8 cellular contexts compared by ENCODE assay signal in genomic region chr5:180810210-180811011, GRCh38. TPM values are rescaled to one million over a fixed set of nuclear protein-coding genes. Genes with fewer than 3 reads are reported as not detected.
DNase-seq lines count a peak whose midpoint lies in the region; ATAC-seq and TF ChIP-seq lines count a peak whose summit lies in the region.

No MANE protein-coding gene starts in this region.

- peak overlapping the region; percentile 88 for H3K4me3 Mint-ChIP-seq in activated naive CD8-positive, alpha-beta T cell treated with anti-CD3 and anti-CD28 coated beads, Interleukin-2, amount 10 ng/mL, durations not matched to agents 7 days and 5 days

- DNase-seq in GM12864 (ENCODE audit: low read depth) (peak; percentile 85), NCI-H1092 (lab: John Stamatoyannopoulos, UW) (peak; percentile 85), Right ventricle myocardium inferior (ENCODE audit: missing footprints) (peak; percentile 98), tibial artery (peak; percentile 95 to 98)
- peak; percentile 96 for DNase-seq in activated naive CD8-positive, alpha-beta T cell treated with anti-CD3 and anti-CD28 coated beads, Interleukin-2, amount 10 ng/mL, durations not matched to agents 7 days and 5 days

- ATAC-seq in HG02623 (IDR thresholded peaks at IDR 0.05; ENCODE audit: unreplicated experiment) (peak; percentile 55), SK-N-SH treated with all-trans-retinoic acid at 6 μM for 48 hours (peak; percentile 90), Right ventricle myocardium inferior (peak; percentile 96)
- ATAC-seq in activated naive CD8-positive, alpha-beta T cell treated with anti-CD3 and anti-CD28 coated beads, Interleukin-2, amount 10 ng/mL, durations not matched to agents 7 days and 5 days (ENCODE audit: low read depth), result peak; percentile 74

- peaks cover 24% of the 10 kb centered on the region for H3K36me3 Mint-ChIP-seq in activated naive CD8-positive, alpha-beta T cell treated with anti-CD3 and anti-CD28 coated beads, Interleukin-2, amount 10 ng/mL, durations not matched to agents 7 days and 5 days

- H3K4me2 ChIP-seq in parathyroid adenoma (ENCODE audit: low read length), result peak overlapping the region; percentile 71

- H3K27ac Mint-ChIP-seq in activated naive CD8-positive, alpha-beta T cell treated with anti-CD3 and anti-CD28 coated beads, Interleukin-2, amount 10 ng/mL, durations not matched to agents 7 days and 5 days, result peak overlapping the region; percentile 100

- peaks cover 22% of the 10 kb centered on the region for H3K4me1 ChIP-seq in parathyroid adenoma
- peaks cover 0 to 48% (median 38%) of the 10 kb centered on the region in 4 donors for H3K4me1 ChIP-seq in tibial artery

- H3K4me3 ChIP-seq in GM12864 (ENCODE audit: low read depth, low read length) (peak overlapping the region; percentile 65), parathyroid adenoma (ENCODE audit: low read depth, low read length) (peak overlapping the region; percentile 89), tibial artery (peak overlapping the region; percentile 59 to 85)

- POLR2A ChIA-PET in activated naive CD8-positive, alpha-beta T cell treated with anti-CD3 and anti-CD28 coated beads, Interleukin-2, amount 10 ng/mL, durations not matched to agents 7 days and 5 days (lab: Charles Lee), result interaction anchor here (0.7 to 5.9 kb wide), 12 partner anchors 9 to 451 kb away, joined by 3 to 110 read pairs (median 4); partner anchors contain the start of gene ZFP62

- H3K4me1 Mint-ChIP-seq in activated naive CD8-positive, alpha-beta T cell treated with anti-CD3 and anti-CD28 coated beads, Interleukin-2, amount 10 ng/mL, durations not matched to agents 7 days and 5 days, result peaks cover 57% of the 10 kb centered on the region

- TF ChIP-seq CTCF in GM12864 (IDR thresholded peaks at IDR 0.05; ENCODE audit: low read depth, low read length, missing control alignments) (no peak), parathyroid adenoma (IDR thresholded peaks at IDR 0.05) (no peak), tibial artery (IDR thresholded peaks at IDR 0.05) (no peak)

- peak overlapping the region; percentile 79 for H3K9ac ChIP-seq in parathyroid adenoma

- H2AFZ ChIP-seq in parathyroid adenoma, result peak overlapping the region; percentile 97

- no peaks in the 10 kb centered on the region for H3K27me3 ChIP-seq in parathyroid adenoma (ENCODE audit: control insufficient read depth, insufficient read depth, low read length)
- H3K27me3 ChIP-seq in tibial artery, result no peaks in the 10 kb centered on the region

- H3K36me3 ChIP-seq in parathyroid adenoma (ENCODE audit: control insufficient read depth, insufficient read depth, low read length) (no peaks in the 10 kb centered on the region), tibial artery (no peaks in the 10 kb centered on the region)

- H3K9me3 ChIP-seq in parathyroid adenoma (ENCODE audit: control insufficient read depth, low read length) (no peaks in the 10 kb centered on the region), tibial artery (no peaks in the 10 kb centered on the region)

- H3K79me2 ChIP-seq in parathyroid adenoma, result peaks cover 9% of the 10 kb centered on the region

- peak overlapping the region; percentile 98 for H3K27ac ChIP-seq in parathyroid adenoma
- H3K27ac ChIP-seq in tibial artery, result peak overlapping the region; percentile 92 to 96

- H3K9me3 Mint-ChIP-seq in activated naive CD8-positive, alpha-beta T cell treated with anti-CD3 and anti-CD28 coated beads, Interleukin-2, amount 10 ng/mL, durations not matched to agents 7 days and 5 days, result no peaks in the 10 kb centered on the region

- no peaks in the 10 kb centered on the region for H3K27me3 Mint-ChIP-seq in activated naive CD8-positive, alpha-beta T cell treated with anti-CD3 and anti-CD28 coated beads, Interleukin-2, amount 10 ng/mL, durations not matched to agents 7 days and 5 days

- intact Hi-C loops in Right ventricle myocardium inferior (cut with DNase I), result loop anchor here (2.0 to 5.0 kb wide), 2 partner anchors 20 to 47 kb away; no protein-coding TSS in a partner anchor
- intact Hi-C loops in tibial artery (cut with DNase I; ENCODE audit: low total_unique reads), result loop anchor here (5.0 kb wide), 1 partner anchor 437 kb away; no protein-coding TSS in a partner anchor

TF ChIP-seq in SK-N-SH treated with all-trans-retinoic acid at 6 μM for 48 hours, 23 proteins besides CTCF, POLR2A, EP300 and RAD21 (continues in another document):
- TF ChIP-seq BACH2 (CRISPR knock-in tag; IDR thresholded peaks at IDR 0.05; ENCODE audit: borderline replicate concordance), result no peak
- no peak for TF ChIP-seq ZNF70 (CRISPR knock-in tag; IDR thresholded peaks at IDR 0.05)
- no peak for TF ChIP-seq ZFP3 (CRISPR knock-in tag; IDR thresholded peaks at IDR 0.05)
- TF ChIP-seq SNAI2 (CRISPR knock-in tag; IDR thresholded peaks at IDR 0.05), result peak; percentile 68; the same call in 1 of the 2 replicates
- TF ChIP-seq ZNF565 (CRISPR knock-in tag; conservative IDR thresholded peaks at IDR 0.05; ENCODE audit: low read depth), result no peak
- TF ChIP-seq, protein P1, sequence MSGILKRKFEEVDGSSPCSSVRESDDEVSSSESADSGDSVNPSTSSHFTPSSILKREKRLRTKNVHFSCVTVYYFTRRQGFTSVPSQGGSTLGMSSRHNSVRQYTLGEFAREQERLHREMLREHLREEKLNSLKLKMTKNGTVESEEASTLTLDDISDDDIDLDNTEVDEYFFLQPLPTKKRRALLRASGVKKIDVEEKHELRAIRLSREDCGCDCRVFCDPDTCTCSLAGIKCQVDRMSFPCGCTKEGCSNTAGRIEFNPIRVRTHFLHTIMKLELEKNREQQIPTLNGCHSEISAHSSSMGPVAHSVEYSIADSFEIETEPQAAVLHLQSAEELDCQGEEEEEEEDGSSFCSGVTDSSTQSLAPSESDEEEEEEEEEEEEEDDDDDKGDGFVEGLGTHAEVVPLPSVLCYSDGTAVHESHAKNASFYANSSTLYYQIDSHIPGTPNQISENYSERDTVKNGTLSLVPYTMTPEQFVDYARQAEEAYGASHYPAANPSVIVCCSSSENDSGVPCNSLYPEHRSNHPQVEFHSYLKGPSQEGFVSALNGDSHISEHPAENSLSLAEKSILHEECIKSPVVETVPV (CRISPR knock-in tag; IDR thresholded peaks at IDR 0.05), result no peak
- no peak for TF ChIP-seq ISL1 (CRISPR knock-in tag; IDR thresholded peaks at IDR 0.05)
- no peak for TF ChIP-seq OSR1 (CRISPR knock-in tag; IDR thresholded peaks at IDR 0.05)
- TF ChIP-seq, protein P2, sequence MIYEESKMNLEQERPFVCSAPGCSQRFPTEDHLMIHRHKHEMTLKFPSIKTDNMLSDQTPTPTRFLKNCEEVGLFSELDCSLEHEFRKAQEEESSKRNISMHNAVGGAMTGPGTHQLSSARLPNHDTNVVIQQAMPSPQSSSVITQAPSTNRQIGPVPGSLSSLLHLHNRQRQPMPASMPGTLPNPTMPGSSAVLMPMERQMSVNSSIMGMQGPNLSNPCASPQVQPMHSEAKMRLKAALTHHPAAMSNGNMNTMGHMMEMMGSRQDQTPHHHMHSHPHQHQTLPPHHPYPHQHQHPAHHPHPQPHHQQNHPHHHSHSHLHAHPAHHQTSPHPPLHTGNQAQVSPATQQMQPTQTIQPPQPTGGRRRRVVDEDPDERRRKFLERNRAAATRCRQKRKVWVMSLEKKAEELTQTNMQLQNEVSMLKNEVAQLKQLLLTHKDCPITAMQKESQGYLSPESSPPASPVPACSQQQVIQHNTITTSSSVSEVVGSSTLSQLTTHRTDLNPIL (CRISPR knock-in tag; IDR thresholded peaks at IDR 0.05; ENCODE audit: low read depth), result no peak
- peak; percentile 49; the same call in 1 of the 2 replicates for TF ChIP-seq ESRRG (CRISPR knock-in tag; IDR thresholded peaks at IDR 0.05)
- TF ChIP-seq, protein P3, sequence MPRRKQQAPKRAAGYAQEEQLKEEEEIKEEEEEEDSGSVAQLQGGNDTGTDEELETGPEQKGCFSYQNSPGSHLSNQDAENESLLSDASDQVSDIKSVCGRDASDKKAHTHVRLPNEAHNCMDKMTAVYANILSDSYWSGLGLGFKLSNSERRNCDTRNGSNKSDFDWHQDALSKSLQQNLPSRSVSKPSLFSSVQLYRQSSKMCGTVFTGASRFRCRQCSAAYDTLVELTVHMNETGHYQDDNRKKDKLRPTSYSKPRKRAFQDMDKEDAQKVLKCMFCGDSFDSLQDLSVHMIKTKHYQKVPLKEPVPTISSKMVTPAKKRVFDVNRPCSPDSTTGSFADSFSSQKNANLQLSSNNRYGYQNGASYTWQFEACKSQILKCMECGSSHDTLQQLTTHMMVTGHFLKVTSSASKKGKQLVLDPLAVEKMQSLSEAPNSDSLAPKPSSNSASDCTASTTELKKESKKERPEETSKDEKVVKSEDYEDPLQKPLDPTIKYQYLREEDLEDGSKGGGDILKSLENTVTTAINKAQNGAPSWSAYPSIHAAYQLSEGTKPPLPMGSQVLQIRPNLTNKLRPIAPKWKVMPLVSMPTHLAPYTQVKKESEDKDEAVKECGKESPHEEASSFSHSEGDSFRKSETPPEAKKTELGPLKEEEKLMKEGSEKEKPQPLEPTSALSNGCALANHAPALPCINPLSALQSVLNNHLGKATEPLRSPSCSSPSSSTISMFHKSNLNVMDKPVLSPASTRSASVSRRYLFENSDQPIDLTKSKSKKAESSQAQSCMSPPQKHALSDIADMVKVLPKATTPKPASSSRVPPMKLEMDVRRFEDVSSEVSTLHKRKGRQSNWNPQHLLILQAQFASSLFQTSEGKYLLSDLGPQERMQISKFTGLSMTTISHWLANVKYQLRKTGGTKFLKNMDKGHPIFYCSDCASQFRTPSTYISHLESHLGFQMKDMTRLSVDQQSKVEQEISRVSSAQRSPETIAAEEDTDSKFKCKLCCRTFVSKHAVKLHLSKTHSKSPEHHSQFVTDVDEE (CRISPR knock-in tag; IDR thresholded peaks at IDR 0.05), result 0 out of 2 replicates have a peak, but pooled peaks have one; percentile 5

RNA-seq across cellular contexts. Expression of gene MGAT1, which starts 7.8 kb away (rescaled TPM):
- 100 to 1,000 TPM; 177 to 186 TPM for total RNA-seq in activated naive CD8-positive, alpha-beta T cell treated with anti-CD3 and anti-CD28 coated beads, Interleukin-2, amount 10 ng/mL, durations not matched to agents 7 days and 5 days
- 76.0 TPM for total RNA-seq in Right ventricle myocardium inferior

RNA-seq across cellular contexts. Expression of gene ZFP62, which starts 50.7 kb away (rescaled TPM):
- 10 to 100 TPM; 42.3 to 42.7 TPM for total RNA-seq in activated naive CD8-positive, alpha-beta T cell treated with anti-CD3 and anti-CD28 coated beads, Interleukin-2, amount 10 ng/mL, durations not matched to agents 7 days and 5 days
- total RNA-seq in Right ventricle myocardium inferior, result 14.7 TPM

Comparison
In these comparisons a context has a peak if more than half of its experiments do, and no peak if none do; other contexts are left out.
1. Peak in every context shown above with its lines: DNase-seq, ATAC-seq, H3K4me3 ChIP-seq and H3K27ac ChIP-seq.